8 cellular contexts compared by ENCODE assay signal in the genomic region with DNA sequence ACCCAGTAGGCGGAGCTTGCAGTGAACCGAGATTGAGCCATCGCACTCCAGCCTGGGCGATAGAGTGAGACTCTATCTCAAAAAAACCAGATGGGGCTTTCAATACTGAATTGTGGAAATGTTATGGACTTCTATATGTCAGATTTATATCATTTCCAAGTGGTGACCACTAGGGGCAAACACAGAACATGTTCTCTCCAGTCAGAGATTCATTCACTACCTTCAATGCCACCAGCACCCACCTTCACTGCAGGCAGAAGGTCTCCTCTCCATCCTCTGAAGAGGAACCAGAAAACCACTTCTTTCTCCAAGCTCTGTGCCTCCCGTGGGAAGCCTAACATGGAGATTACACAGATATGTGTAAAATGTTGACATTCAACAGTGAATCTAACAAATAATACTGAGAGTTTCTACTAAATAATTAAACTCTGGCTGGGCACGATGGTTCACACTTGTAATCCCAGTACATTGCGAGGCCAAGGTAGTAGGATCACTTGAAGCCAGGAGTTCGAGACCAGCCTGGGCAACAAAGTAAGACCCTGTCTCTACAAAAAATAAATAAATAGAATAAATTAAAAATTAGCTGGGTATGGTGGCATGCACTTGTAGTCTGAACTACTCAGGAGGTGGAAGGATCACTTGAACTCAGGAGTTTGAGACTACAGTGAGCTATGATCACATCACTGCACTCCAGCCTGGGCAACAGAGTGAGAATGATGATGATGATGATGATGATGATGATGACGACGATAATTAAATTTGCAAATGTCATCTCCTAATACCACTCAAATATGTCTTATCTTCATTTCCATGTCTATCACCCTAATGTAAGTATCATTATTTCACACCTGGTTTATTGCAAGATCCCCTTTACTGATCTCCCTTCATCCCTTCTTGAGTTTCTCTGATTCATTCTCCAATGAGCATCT.
A peak's percentile ranks its signal among the peaks of the same experiment; 100 is the strongest.
DNase-seq lines count a peak whose midpoint lies in the region; ATAC-seq and TF ChIP-seq lines count a peak whose summit lies in the region.

No MANE protein-coding gene starts in this region.

- no peak for TF ChIP-seq POLR2A in Peyer's patch (IDR thresholded peaks at IDR 0.05)

- H3K27me3 ChIP-seq in HAP-1 (ENCODE audit: low read depth) (no peaks in the 10 kb centered on the region), Peyer's patch (no peaks in the 10 kb centered on the region)

- H3K4me1 Mint-ChIP-seq in activated T-helper 17 cell treated with anti-CD3 and anti-CD28 coated beads, Interleukin-2, amount 50 U/mL, for 72 hours: peaks cover 9% of the 10 kb centered on the region

- no peaks in the 10 kb centered on the region for H3K36me3 Mint-ChIP-seq in activated T-helper 17 cell treated with anti-CD3 and anti-CD28 coated beads, Interleukin-2, amount 50 U/mL, for 72 hours (ENCODE audit: low read depth)

- H3K36me3 ChIP-seq in HAP-1 (replicated peaks) (no peaks in the 10 kb centered on the region), Peyer's patch (no peaks in the 10 kb centered on the region)

- ATAC-seq in HG02623 (IDR thresholded peaks at IDR 0.05; ENCODE audit: unreplicated experiment) (no peak), HG03565 (IDR thresholded peaks at IDR 0.05; ENCODE audit: unreplicated experiment) (no peak)
- ATAC-seq in activated T-helper 17 cell treated with anti-CD3 and anti-CD28 coated beads, Interleukin-2, amount 50 U/mL, for 72 hours (replicated peaks): no peak

- DNase-seq in NCI-H1092 treated with DMSO at 0.1 percent for 48 hours (lab: John Stamatoyannopoulos, UW) (peak; percentile 16), NCI-H1092 (lab: John Stamatoyannopoulos, UW) (no peak), HAP-1 (ENCODE audit: low spot score in 2 of 2) (peak; percentile 33 to 52), Peyer's patch (no peak), fibroblast of pulmonary artery (ENCODE audit: low read depth) (peak; percentile 33)

- in situ Hi-C loops in HAP-1 (cut with MboI; ENCODE audit: low sequenced_read_pairs): no loop called here

- TF ChIP-seq CTCF in Peyer's patch (IDR thresholded peaks at IDR 0.05) (peak in 5 of 6 experiments; percentile 22 to 51 (median 42)), fibroblast of pulmonary artery (IDR thresholded peaks at IDR 0.05; ENCODE audit: low read length, missing control alignments) (peak; percentile 60)

- H3K4me3 ChIP-seq in HAP-1 (no peak overlapping the region), Peyer's patch (no peak overlapping the region), fibroblast of pulmonary artery (replicated peaks; ENCODE audit: low read depth, low read length) (no peak overlapping the region)

- H3K27ac ChIP-seq in Peyer's patch: no peak overlapping the region

- H3K4me3 Mint-ChIP-seq in activated T-helper 17 cell treated with anti-CD3 and anti-CD28 coated beads, Interleukin-2, amount 50 U/mL, for 72 hours: no peak overlapping the region

- peaks cover 9% of the 10 kb centered on the region for H3K27me3 Mint-ChIP-seq in activated T-helper 17 cell treated with anti-CD3 and anti-CD28 coated beads, Interleukin-2, amount 50 U/mL, for 72 hours

- H3K4me1 ChIP-seq in HAP-1: no peaks in the 10 kb centered on the region
- no peaks in the 10 kb centered on the region for H3K4me1 ChIP-seq in Peyer's patch

- no peaks in the 10 kb centered on the region for H3K9me3 Mint-ChIP-seq in activated T-helper 17 cell treated with anti-CD3 and anti-CD28 coated beads, Interleukin-2, amount 50 U/mL, for 72 hours

- H3K27ac Mint-ChIP-seq in activated T-helper 17 cell treated with anti-CD3 and anti-CD28 coated beads, Interleukin-2, amount 50 U/mL, for 72 hours: no peak overlapping the region

- H3K9me3 ChIP-seq in HAP-1 (no peaks in the 10 kb centered on the region), Peyer's patch (no peaks in the 10 kb centered on the region)

Comparison
In these comparisons a context has a peak if more than half of its experiments do, and no peak if none do; other contexts are left out.
1. DNase-seq: peak in NCI-H1092 treated with DMSO at 0.1 percent for 48 hours (single experiment), HAP-1 (2 of 2) and fibroblast of pulmonary artery (single experiment); none in NCI-H1092 (single experiment) and Peyer's patch (0 of 3).